ENCODE assay signal across 19 cellular contexts in genomic region chr16:66189951-66190350, GRCh38.
DNase-seq lines count a peak whose midpoint lies in the region; ATAC-seq, FAIRE-seq and TF ChIP-seq lines count a peak whose summit lies in the region.
"Had no signal": no experiment of that assay in that cellular context is flagged by ENCODE, and none has a peak within 500 bp of the region (broad histone marks: within the 10 kb centered on the region; RNA-seq: fewer than 3 reads in every experiment).

No MANE protein-coding gene starts in this region.

- TF ChIP-seq CTCF in MCF 10A (IDR thresholded peaks at IDR 0.05; ENCODE audit: unreplicated experiment) (no peak), breast epithelium (IDR thresholded peaks at IDR 0.05) (no peak), body of pancreas (IDR thresholded peaks at IDR 0.05) (no peak), right lobe of liver (IDR thresholded peaks at IDR 0.05) (no peak)

- intact Hi-C loops in MCF 10A (cut with micrococcal nuclease), result no loop called here
- intact Hi-C loops in breast epithelium (cut with DNase I; ENCODE audit: low total_unique reads), result no loop called here
- intact Hi-C loops in body of pancreas (cut with DNase I), result no loop called here
- intact Hi-C loops in right lobe of liver (cut with DNase I), result no loop called here

- no peak overlapping the region for H3K27ac Mint-ChIP-seq in MCF 10A (ENCODE audit: low read depth, unreplicated experiment)

- CTCF ChIA-PET in MCF 10A (lab: Yijun Ruan, JAX), result interaction anchor here (0.7 kb wide), 1 partner anchor 81 kb away, joined by 3 read pairs; no protein-coding TSS in a partner anchor

- H3K36me3 Mint-ChIP-seq in MCF 10A (ENCODE audit: insufficient read depth, unreplicated experiment), result no peaks in the 10 kb centered on the region

- no TSS peak for BruUV-seq in MCF 10A (replicated peaks; lab: Mats Ljungman, UMichigan)

- no peaks in the 10 kb centered on the region for H3K4me1 Mint-ChIP-seq in MCF 10A (ENCODE audit: insufficient read depth, unreplicated experiment)

- no peaks in the 10 kb centered on the region for H3K27me3 Mint-ChIP-seq in MCF 10A (ENCODE audit: insufficient read depth, unreplicated experiment)

- H3K9me3 ChIP-seq in breast epithelium (no peaks in the 10 kb centered on the region), body of pancreas (no peaks in the 10 kb centered on the region), right lobe of liver (no peaks in the 10 kb centered on the region)
- H3K9me3 ChIP-seq: colonic mucosa, spleen had no signal

- TF ChIP-seq POLR2A in breast epithelium (IDR thresholded peaks at IDR 0.05) (no peak), body of pancreas (IDR thresholded peaks at IDR 0.05) (no peak), right lobe of liver (IDR thresholded peaks at IDR 0.05) (no peak)

- H3K36me3 ChIP-seq in breast epithelium, result no peaks in the 10 kb centered on the region
- no peaks in the 10 kb centered on the region for H3K36me3 ChIP-seq in body of pancreas (replicated peaks in 1 of 2; ENCODE audit: insufficient read depth in 1 of 2, low read depth in 2 of 2)
- no peaks in the 10 kb centered on the region for H3K36me3 ChIP-seq in right lobe of liver
- H3K36me3 ChIP-seq: colonic mucosa, spleen had no signal

- ATAC-seq in body of pancreas (peak; percentile 21), right lobe of liver (no peak), GM18873 (IDR thresholded peaks at IDR 0.05; ENCODE audit: low FRiP score, unreplicated experiment) (no peak)
- ATAC-seq: HCT116, left lobe of liver had no signal

- H3K27me3 ChIP-seq in breast epithelium (no peaks in the 10 kb centered on the region), body of pancreas (no peaks in the 10 kb centered on the region), right lobe of liver (no peaks in the 10 kb centered on the region)
- H3K27me3 ChIP-seq: colonic mucosa had no signal

- FAIRE-seq in urothelium cell line (lab: Jason Lieb, UNC), result no peak

- WGBS in body of pancreas, 2 donors, result 62 to 70% methylated on average over 4 of the region's 4 CpGs
- WGBS in right lobe of liver (ENCODE audit: insufficient coverage, low coverage, low lambda C conversion rate, missing lambda C conversion rate), result 79% methylated on average over 4 of the region's 4 CpGs

- POLR2A ChIA-PET in MCF 10A (lab: Yijun Ruan, JAX), result interaction anchor here (0.7 kb wide), 1 partner anchor 1127 kb away, joined by 3 read pairs; no protein-coding TSS in a partner anchor

- DNase-seq in MCF 10A (ENCODE audit: unreplicated experiment) (peak; percentile 89), breast epithelium (ENCODE audit: low spot score in 2 of 2) (no peak), body of pancreas (peak in 1 of 4 donors; percentile 11), hepatic stellate cell (ENCODE audit: low spot score) (peak; percentile 51), urothelium cell line (ENCODE audit: low spot score) (peak; percentile 27), retina (no peak), right lobe of liver (no peak)
- DNase-seq: 8988T; activated CD4-positive, alpha-beta T cell treated with anti-CD3 and anti-CD28 coated beads, Interleukin-2, amount 50 U/mL, for 4 hours; colonic mucosa; DMS79; NCI-H1436; NCI-H526; spleen; T-helper 9 cell had no signal

- peaks cover 20% of the 10 kb centered on the region for H3K9me3 Mint-ChIP-seq in MCF 10A (ENCODE audit: unreplicated experiment)
- H3K9me3 Mint-ChIP-seq: neural crest cell had no signal

- H3K27ac ChIP-seq in breast epithelium, result no peak overlapping the region
- no peak overlapping the region for H3K27ac ChIP-seq in body of pancreas
- no peak overlapping the region for H3K27ac ChIP-seq in right lobe of liver
- H3K27ac ChIP-seq: colonic mucosa had no signal

- no peak overlapping the region for H3K4me3 Mint-ChIP-seq in MCF 10A (ENCODE audit: unreplicated experiment)
- H3K4me3 Mint-ChIP-seq: neural crest cell had no signal

- H3K4me3 ChIP-seq in breast epithelium (no peak overlapping the region), body of pancreas (no peak overlapping the region), right lobe of liver (no peak overlapping the region)
- H3K4me3 ChIP-seq: colonic mucosa, spleen had no signal

- no peaks in the 10 kb centered on the region for H3K4me1 ChIP-seq in breast epithelium
- no peaks in the 10 kb centered on the region for H3K4me1 ChIP-seq in body of pancreas
- no peaks in the 10 kb centered on the region for H3K4me1 ChIP-seq in right lobe of liver
- H3K4me1 ChIP-seq: colonic mucosa had no signal

Comparison
In these comparisons a context has a peak if more than half of its experiments do, and no peak if none do; other contexts are left out.
1. DNase-seq: peak in MCF 10A (single experiment), hepatic stellate cell (single experiment) and urothelium cell line (single experiment); none in breast epithelium (0 of 2), retina (single experiment) and right lobe of liver (0 of 3).